11 cellular contexts compared by ENCODE assay signal in the genomic region with DNA sequence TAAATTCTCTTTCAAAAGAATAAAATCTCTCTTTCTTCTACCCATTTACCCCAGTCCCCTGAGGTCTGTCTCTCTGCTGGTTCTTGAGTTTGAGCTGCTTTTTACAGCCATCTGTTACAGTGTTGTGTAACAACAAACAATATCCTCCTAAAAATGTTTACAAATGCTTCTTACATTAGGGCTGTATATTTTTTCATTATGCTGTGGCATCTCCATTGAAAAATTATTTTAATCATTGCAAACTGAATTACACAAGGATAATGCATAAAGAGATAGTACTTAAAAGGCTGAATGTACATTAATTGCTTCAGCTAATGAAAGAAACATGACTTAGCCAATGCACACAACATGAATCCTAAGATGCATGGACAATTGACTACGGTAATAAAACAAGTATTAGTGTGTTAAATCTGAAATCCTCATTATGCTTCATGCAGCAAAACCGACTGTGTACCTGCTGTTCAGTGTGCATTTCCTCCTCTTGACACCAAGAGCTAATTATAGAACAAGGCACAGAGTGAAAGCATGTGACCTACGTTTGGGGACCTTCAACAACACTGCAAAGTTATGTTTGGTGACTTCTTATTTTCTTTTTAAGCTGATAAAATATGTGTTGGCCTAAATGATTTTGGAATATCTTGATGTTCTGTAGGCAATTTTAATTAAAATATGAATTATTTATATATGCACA.
DNase-seq lines count a peak whose midpoint lies in the region; ATAC-seq, FAIRE-seq and TF ChIP-seq lines count a peak whose summit lies in the region.
"Had no signal": no experiment of that assay in that cellular context is flagged by ENCODE, and none has a peak within 500 bp of the region (broad histone marks: within the 10 kb centered on the region; RNA-seq: fewer than 3 reads in every experiment).

No MANE protein-coding gene starts in this region.

- H3K27me3 Mint-ChIP-seq in neural progenitor cell (ENCODE audit: insufficient read depth, low read depth) = peaks cover 2% of the 10 kb centered on the region

- H3F3A ChIP-seq in smooth muscle cell (ENCODE audit: low read depth) = no peaks in the 10 kb centered on the region
- H3F3A ChIP-seq in neural progenitor cell (ENCODE audit: low read depth) = no peaks in the 10 kb centered on the region

- H3K9ac ChIP-seq in smooth muscle cell (ENCODE audit: low read depth) (no peak overlapping the region), neural progenitor cell (no peak overlapping the region)

- H3K27me3 ChIP-seq in smooth muscle cell (ENCODE audit: low read depth) (no peaks in the 10 kb centered on the region), neural progenitor cell (no peaks in the 10 kb centered on the region)
- H3K27me3 ChIP-seq: esophagus muscularis mucosa had no signal

- in situ Hi-C loops in ACHN (cut with HindIII; ENCODE audit: low pct_ligation_motif_present, low pct_unique_long_range_greater_than_20kb, low sequenced_read_pairs) = no loop called here

- H3K9me3 ChIP-seq in smooth muscle cell (replicated peaks; ENCODE audit: low read depth) = no peaks in the 10 kb centered on the region
- no peaks in the 10 kb centered on the region for H3K9me3 ChIP-seq in neural progenitor cell (ENCODE audit: low read depth)
- H3K9me3 ChIP-seq: esophagus muscularis mucosa had no signal

- no peak overlapping the region for H3K27ac ChIP-seq in smooth muscle cell (ENCODE audit: low read depth)
- no peak overlapping the region for H3K27ac ChIP-seq in neural progenitor cell
- H3K27ac ChIP-seq: esophagus muscularis mucosa had no signal

- H3K36me3 ChIP-seq in smooth muscle cell (ENCODE audit: low read depth) (no peaks in the 10 kb centered on the region), neural progenitor cell (no peaks in the 10 kb centered on the region)
- H3K36me3 ChIP-seq: esophagus muscularis mucosa had no signal

- H3K79me2 ChIP-seq in smooth muscle cell (ENCODE audit: low read depth) (no peaks in the 10 kb centered on the region), neural progenitor cell (ENCODE audit: low read depth) (no peaks in the 10 kb centered on the region)

- TF ChIP-seq CTCF in smooth muscle cell (IDR thresholded peaks at IDR 0.05; ENCODE audit: borderline replicate concordance, insufficient read depth, poor library complexity, severe bottlenecking) = no peak
- TF ChIP-seq CTCF in neural progenitor cell (IDR thresholded peaks at IDR 0.05) = no peak

- H4K20me1 ChIP-seq in smooth muscle cell (ENCODE audit: low read depth) = no peaks in the 10 kb centered on the region
- no peaks in the 10 kb centered on the region for H4K20me1 ChIP-seq in neural progenitor cell (ENCODE audit: low read depth)

- 83% methylated on average over 3 of the region's 3 CpGs for WGBS in smooth muscle cell (ENCODE audit: low lambda C conversion rate)

- FAIRE-seq in endometrium (lab: Jason Lieb, UNC) = peak; percentile 51

- H3K36me3 Mint-ChIP-seq in neural progenitor cell = no peaks in the 10 kb centered on the region

- H3K4me3 ChIP-seq in smooth muscle cell = no peak overlapping the region
- H3K4me3 ChIP-seq in neural progenitor cell = no peak overlapping the region
- H3K4me3 ChIP-seq: esophagus muscularis mucosa had no signal

- DNase-seq in ACHN = no peak
- no peak for DNase-seq in smooth muscle cell (lab: John Stamatoyannopoulos, UW; ENCODE audit: unreplicated experiment)
- no peak for DNase-seq in mesenteric fat pad (ENCODE audit: low spot score)
- DNase-seq in neural progenitor cell (ENCODE audit: low spot score) = no peak
- DNase-seq: DMS79 treated with DMSO at 0.1 percent for 48 hours, islet precursor cell had no signal

- H3K4me2 ChIP-seq in smooth muscle cell (no peak overlapping the region), neural progenitor cell (no peak overlapping the region)

- peak; percentile 59 for ATAC-seq in GM18520 (IDR thresholded peaks at IDR 0.05; ENCODE audit: unreplicated experiment)
- peak; percentile 88 for ATAC-seq in GM21529 (IDR thresholded peaks at IDR 0.05; ENCODE audit: unreplicated experiment)
- peak; percentile 75 for ATAC-seq in HG03342 (IDR thresholded peaks at IDR 0.05; ENCODE audit: unreplicated experiment)

- no peak overlapping the region for H3K27ac Mint-ChIP-seq in neural progenitor cell

- H3K4me1 ChIP-seq in smooth muscle cell (ENCODE audit: low read depth) = no peaks in the 10 kb centered on the region
- no peaks in the 10 kb centered on the region for H3K4me1 ChIP-seq in neural progenitor cell

- H2AFZ ChIP-seq in smooth muscle cell (ENCODE audit: low read depth) = no peak overlapping the region
- no peak overlapping the region for H2AFZ ChIP-seq in neural progenitor cell (replicated peaks)

- no peaks in the 10 kb centered on the region for H3K4me1 Mint-ChIP-seq in neural progenitor cell

- H3K9me3 Mint-ChIP-seq in neural progenitor cell = peaks cover 2% of the 10 kb centered on the region

- H3K4me3 Mint-ChIP-seq in neural progenitor cell = no peak overlapping the region
